ENCODE assay signal across 1 cellular context in genomic region chr5:31638748-31639418, GRCh38.
TF ChIP-seq lines count a peak whose summit lies in the region.

Gene PDZD2, plus strand, starts transcription at chr5:31639131.

TF ChIP-seq in K562, 482 proteins besides CTCF, POLR2A, EP300 and RAD21 (continued from another document and continues in another):
- no peak for TF ChIP-seq ZMIZ1 (IDR thresholded peaks at IDR 0.05; ENCODE audit: low read depth in 2 of 2, low read length in 2 of 2)
- TF ChIP-seq ZBTB11 (CRISPR knock-in tag; IDR thresholded peaks at IDR 0.05) = no peak
- no peak for TF ChIP-seq CREB1 (IDR thresholded peaks at IDR 0.05)
- no peak for TF ChIP-seq CREB1 (CRISPR knock-in tag; IDR thresholded peaks at IDR 0.05)
- TF ChIP-seq RBM34 (IDR thresholded peaks at IDR 0.05; ENCODE audit: borderline replicate concordance, insufficient read depth, low read length) = no peak
- TF ChIP-seq ATF4 (CRISPR knock-in tag; IDR thresholded peaks at IDR 0.05) = 0 out of 2 replicates have a peak, but pooled peaks have one; percentile 22
- TF ChIP-seq PKNOX1 (IDR thresholded peaks at IDR 0.05) = peak; percentile 81
- no peak for TF ChIP-seq ZNF77 (CRISPR knock-in tag; IDR thresholded peaks at IDR 0.05)
- TF ChIP-seq MTA3 (IDR thresholded peaks at IDR 0.05; ENCODE audit: borderline replicate concordance) = 0 out of 2 replicates have a peak, but pooled peaks have one; percentile 24
- 0 out of 2 replicates have a peak, but pooled peaks have one; percentile 27 for TF ChIP-seq SMARCE1 (IDR thresholded peaks at IDR 0.05)
- TF ChIP-seq ZNF398 (CRISPR knock-in tag; IDR thresholded peaks at IDR 0.05) = no peak
- TF ChIP-seq NCOA2 (IDR thresholded peaks at IDR 0.05; ENCODE audit: partially characterized antibody in 2 of 2) = no peak
- no peak for TF ChIP-seq GMEB1 (CRISPR knock-in tag; IDR thresholded peaks at IDR 0.05)
- TF ChIP-seq THRAP3 (IDR thresholded peaks at IDR 0.05; ENCODE audit: borderline replicate concordance) = no peak
- TF ChIP-seq MEF2A (IDR thresholded peaks at IDR 0.05; ENCODE audit: control insufficient read depth, low read depth, low read length) = no peak
- no peak for TF ChIP-seq NFIX (CRISPR knock-in tag; IDR thresholded peaks at IDR 0.05; ENCODE audit: low read depth)
- TF ChIP-seq CTBP1 (IDR thresholded peaks at IDR 0.05; ENCODE audit: borderline replicate concordance) = peak; percentile 82
- peak; percentile 26; the same call in 1 of the 2 replicates for TF ChIP-seq PHF8 (IDR thresholded peaks at IDR 0.05; ENCODE audit: borderline replicate concordance, low read length)
- 0 out of 2 replicates have a peak, but pooled peaks have one; percentile 9 for TF ChIP-seq SOX6 (IDR thresholded peaks at IDR 0.05)
- TF ChIP-seq E2F6 (IDR thresholded peaks at IDR 0.05; ENCODE audit: borderline replicate concordance in 1 of 2, extremely low read depth in 1 of 2, insufficient read depth in 1 of 2, insufficient read length in 1 of 2, low read depth in 1 of 2, low read length in 1 of 2, poor library complexity in 1 of 2, severe bottlenecking in 1 of 2) = peak in 1 of 2 experiments; percentile 88
- TF ChIP-seq MCM5 (IDR thresholded peaks at IDR 0.05; ENCODE audit: low read depth) = no peak
- TF ChIP-seq ZNF639 (CRISPR knock-in tag; conservative IDR thresholded peaks at IDR 0.05 in 1 of 2, IDR thresholded peaks at IDR 0.05 in 1 of 2) = peak in 1 of 2 experiments; percentile 46; a peak in 1 of 4 replicates
- no peak for TF ChIP-seq MNT (conservative IDR thresholded peaks at IDR 0.05)
- TF ChIP-seq CTCFL (IDR thresholded peaks at IDR 0.05; ENCODE audit: borderline replicate concordance, insufficient read depth, low read depth, low read length, poor library complexity, severe bottlenecking) = peak; percentile 92
- TF ChIP-seq UBTF (IDR thresholded peaks at IDR 0.05; ENCODE audit: borderline replicate concordance in 1 of 2, low read depth in 2 of 2, low read length in 2 of 2) = peak; percentile 93 to 94; a peak in 3 of 4 replicates
- TF ChIP-seq NCOA1 (IDR thresholded peaks at IDR 0.05; ENCODE audit: low read depth) = no peak
- 0 out of 2 replicates have a peak, but pooled peaks have one; percentile 18 for TF ChIP-seq ATF7 (IDR thresholded peaks at IDR 0.05)
- TF ChIP-seq FIP1L1 (IDR thresholded peaks at IDR 0.05; ENCODE audit: low read depth, low read length, poor library complexity, severe bottlenecking) = peak; percentile 16
- no peak for TF ChIP-seq GTF2E2 (tag; IDR thresholded peaks at IDR 0.05)
- TF ChIP-seq BACH1 (tag; IDR thresholded peaks at IDR 0.05) = no peak
- no peak for TF ChIP-seq ILF3 (IDR thresholded peaks at IDR 0.05; ENCODE audit: borderline replicate concordance)
- TF ChIP-seq SNIP1 (IDR thresholded peaks at IDR 0.05; ENCODE audit: low read depth) = no peak
